ENCODE assay signal across 10 cellular contexts in the genomic region with DNA sequence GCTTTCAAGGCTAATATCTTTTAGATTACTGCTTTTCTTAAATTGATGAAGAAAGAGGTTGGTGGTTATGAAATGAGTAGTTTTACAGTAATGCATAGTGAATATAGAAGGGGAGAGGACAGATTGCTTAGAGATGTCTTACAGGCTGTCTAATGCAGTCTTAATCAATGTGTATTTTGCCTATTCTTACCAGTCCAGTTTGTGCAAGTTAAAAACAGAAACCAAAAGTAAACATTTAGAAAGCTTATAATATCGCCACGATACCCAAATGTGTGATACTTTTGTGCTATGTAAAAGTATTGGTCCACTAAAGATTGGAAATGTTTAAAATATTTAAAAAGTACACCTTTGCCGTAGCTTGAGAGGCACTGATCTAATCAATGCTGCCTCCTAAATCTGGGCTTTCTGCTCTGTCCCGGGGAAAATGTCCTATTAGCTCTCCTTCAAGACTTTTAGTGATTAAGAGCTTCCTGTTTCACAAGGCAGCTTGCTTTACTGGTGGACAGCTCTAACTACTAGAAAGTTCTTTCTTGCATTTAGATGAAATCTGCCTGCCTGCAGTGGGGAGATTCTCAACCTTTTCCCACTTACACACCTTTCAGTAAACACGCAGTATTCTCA.
DNase-seq lines count a peak whose midpoint lies in the region; ATAC-seq and TF ChIP-seq lines count a peak whose summit lies in the region.
"Had no signal": no experiment of that assay in that cellular context is flagged by ENCODE, and none has a peak within 500 bp of the region (broad histone marks: within the 10 kb centered on the region; RNA-seq: fewer than 3 reads in every experiment).

No MANE protein-coding gene starts in this region.

- no peak for TF ChIP-seq CTCF in activated CD8-positive, alpha-beta T cell treated with anti-CD3 and anti-CD28 coated beads for 36 hours (IDR thresholded peaks at IDR 0.05)
- TF ChIP-seq CTCF in testis (IDR thresholded peaks at IDR 0.05) = no peak

- H3K9me3 Mint-ChIP-seq in activated T-cell treated with anti-CD3 and anti-CD28 coated beads, Interleukin-2, amount 50 U/mL, for 4 hours = peaks cover 4% of the 10 kb centered on the region
- H3K9me3 Mint-ChIP-seq in activated CD8-positive, alpha-beta T cell treated with anti-CD3 and anti-CD28 coated beads for 36 hours = peaks cover 3% of the 10 kb centered on the region
- no peaks in the 10 kb centered on the region for H3K9me3 Mint-ChIP-seq in immature natural killer cell

- no peaks in the 10 kb centered on the region for H3K27me3 ChIP-seq in testis
- H3K27me3 ChIP-seq: BLaER1 had no signal

- H3K4me3 ChIP-seq in testis = peak overlapping the region; percentile 33 to 34
- H3K4me3 ChIP-seq: BLaER1 had no signal

- ATAC-seq in activated T-cell treated with anti-CD3 and anti-CD28 coated beads, Interleukin-2, amount 50 U/mL, for 4 hours = no peak
- ATAC-seq in activated CD8-positive, alpha-beta T cell treated with anti-CD3 and anti-CD28 coated beads for 36 hours = peak; percentile 30

- POLR2A ChIA-PET in activated CD8-positive, alpha-beta T cell treated with anti-CD3 and anti-CD28 coated beads for 36 hours (lab: Charles Lee) = no interaction called here

- peaks cover 10% of the 10 kb centered on the region for H3K36me3 Mint-ChIP-seq in activated T-cell treated with anti-CD3 and anti-CD28 coated beads, Interleukin-2, amount 50 U/mL, for 4 hours (ENCODE audit: insufficient read depth)
- peaks cover 18% of the 10 kb centered on the region for H3K36me3 Mint-ChIP-seq in activated CD8-positive, alpha-beta T cell treated with anti-CD3 and anti-CD28 coated beads for 36 hours (ENCODE audit: low read depth)
- peaks cover 8 to 20% (median 16%) of the 10 kb centered on the region in 3 donors for H3K36me3 Mint-ChIP-seq in immature natural killer cell

- H3K27me3 Mint-ChIP-seq in activated T-cell treated with anti-CD3 and anti-CD28 coated beads, Interleukin-2, amount 50 U/mL, for 4 hours (ENCODE audit: low read depth) = no peaks in the 10 kb centered on the region
- H3K27me3 Mint-ChIP-seq in activated CD8-positive, alpha-beta T cell treated with anti-CD3 and anti-CD28 coated beads for 36 hours = no peaks in the 10 kb centered on the region
- no peaks in the 10 kb centered on the region for H3K27me3 Mint-ChIP-seq in immature natural killer cell (ENCODE audit: low read depth in 3 of 3)

- peak overlapping the region; percentile 64 for H3K27ac Mint-ChIP-seq in activated CD8-positive, alpha-beta T cell treated with anti-CD3 and anti-CD28 coated beads for 36 hours
- H3K27ac Mint-ChIP-seq in immature natural killer cell = peak overlapping the region; percentile 87 to 99 (median 93)

- no peaks in the 10 kb centered on the region for H3K9me3 ChIP-seq in testis
- H3K9me3 ChIP-seq: BLaER1 had no signal

- H3K4me1 ChIP-seq in testis = peaks cover 14% of the 10 kb centered on the region
- H3K4me1 ChIP-seq: BLaER1 had no signal

- H3K4me3 Mint-ChIP-seq in activated T-cell treated with anti-CD3 and anti-CD28 coated beads, Interleukin-2, amount 50 U/mL, for 4 hours = peak overlapping the region; percentile 77
- peak overlapping the region; percentile 59 for H3K4me3 Mint-ChIP-seq in activated CD8-positive, alpha-beta T cell treated with anti-CD3 and anti-CD28 coated beads for 36 hours
- H3K4me3 Mint-ChIP-seq in immature natural killer cell = peak overlapping the region; percentile 84 to 96 (median 86)

- CTCF ChIA-PET in activated CD8-positive, alpha-beta T cell treated with anti-CD3 and anti-CD28 coated beads for 36 hours (lab: Charles Lee) = interaction anchor here (0.7 to 2.1 kb wide), 7 partner anchors 8 to 126 kb away, joined by 3 to 8 read pairs (median 3); a partner anchor contains a TSS

- no peak for DNase-seq in activated T-cell treated with anti-CD3 and anti-CD28 coated beads, Interleukin-2, amount 50 U/mL, for 4 hours
- DNase-seq in activated T-cell treated with anti-CD3 and anti-CD28 coated beads, Interleukin-2, amount 50 U/mL, for 1 hour = no peak
- no peak for DNase-seq in activated CD8-positive, alpha-beta T cell treated with anti-CD3 and anti-CD28 coated beads for 36 hours
- peak; percentile 30 to 47 (median 38) for DNase-seq in immature natural killer cell
- DNase-seq in testis = no peak
- DNase-seq in dedifferentiated amniotic fluid mesenchymal stem cell (ENCODE audit: extremely low spot score) = no peak
- no peak for DNase-seq in islet precursor cell
- no peak for DNase-seq in activated CD4-positive, CD25-positive, alpha-beta regulatory T cell treated with anti-CD3 and anti-CD28 coated beads, Interleukin-2, amount 50 U/mL, for 72 hours
- DNase-seq: stimulated activated CD8-positive, alpha-beta memory T cell treated with anti-CD3 and anti-CD28 coated beads, Interleukin-4, amount 100 ng/mL, for 48 hours had no signal

- intact Hi-C loops in activated CD8-positive, alpha-beta T cell treated with anti-CD3 and anti-CD28 coated beads for 36 hours (cut with micrococcal nuclease) = loop anchor here (10.0 kb wide), 1 partner anchor 717 kb away; no protein-coding TSS in a partner anchor
- intact Hi-C loops in testis (cut with DNase I; ENCODE audit: low total_unique reads) = loop anchor here (10.0 kb wide), 1 partner anchor 717 kb away; no protein-coding TSS in a partner anchor

- TF ChIP-seq POLR2A in testis (IDR thresholded peaks at IDR 0.05) = no peak

- H3K4me1 Mint-ChIP-seq in activated T-cell treated with anti-CD3 and anti-CD28 coated beads, Interleukin-2, amount 50 U/mL, for 4 hours (ENCODE audit: low read depth) = peaks cover 8% of the 10 kb centered on the region
- H3K4me1 Mint-ChIP-seq in activated CD8-positive, alpha-beta T cell treated with anti-CD3 and anti-CD28 coated beads for 36 hours (ENCODE audit: low read depth) = peaks cover 12% of the 10 kb centered on the region
- peaks cover 12 to 20% of the 10 kb centered on the region in 2 donors for H3K4me1 Mint-ChIP-seq in immature natural killer cell

- WGBS in testis, 2 donors = 41 to 50% methylated on average over 5 of the region's 5 CpGs

- peak overlapping the region; percentile 18 to 70 for H3K27ac ChIP-seq in testis
- H3K27ac ChIP-seq: BLaER1 had no signal

- H3K36me3 ChIP-seq in testis (ENCODE audit: low read depth, missing control alignments) = no peaks in the 10 kb centered on the region
- H3K36me3 ChIP-seq: BLaER1 had no signal

Comparison
In these comparisons a context has a peak if more than half of its experiments do, and no peak if none do; other contexts are left out.
1. DNase-seq: peak in immature natural killer cell (3 of 3); none in activated T-cell treated with anti-CD3 and anti-CD28 coated beads, Interleukin-2, amount 50 U/mL, for 4 hours (single experiment), activated T-cell treated with anti-CD3 and anti-CD28 coated beads, Interleukin-2, amount 50 U/mL, for 1 hour (single experiment), activated CD8-positive, alpha-beta T cell treated with anti-CD3 and anti-CD28 coated beads for 36 hours (single experiment), testis (single experiment), dedifferentiated amniotic fluid mesenchymal stem cell (single experiment), islet precursor cell (single experiment) and activated CD4-positive, CD25-positive, alpha-beta regulatory T cell treated with anti-CD3 and anti-CD28 coated beads, Interleukin-2, amount 50 U/mL, for 72 hours (single experiment).
2. Peak in every context shown above with its lines, with median percentiles within 50 percentile points of each other: H3K4me3 Mint-ChIP-seq.